17 cellular contexts compared by ENCODE assay signal in the genomic region with DNA sequence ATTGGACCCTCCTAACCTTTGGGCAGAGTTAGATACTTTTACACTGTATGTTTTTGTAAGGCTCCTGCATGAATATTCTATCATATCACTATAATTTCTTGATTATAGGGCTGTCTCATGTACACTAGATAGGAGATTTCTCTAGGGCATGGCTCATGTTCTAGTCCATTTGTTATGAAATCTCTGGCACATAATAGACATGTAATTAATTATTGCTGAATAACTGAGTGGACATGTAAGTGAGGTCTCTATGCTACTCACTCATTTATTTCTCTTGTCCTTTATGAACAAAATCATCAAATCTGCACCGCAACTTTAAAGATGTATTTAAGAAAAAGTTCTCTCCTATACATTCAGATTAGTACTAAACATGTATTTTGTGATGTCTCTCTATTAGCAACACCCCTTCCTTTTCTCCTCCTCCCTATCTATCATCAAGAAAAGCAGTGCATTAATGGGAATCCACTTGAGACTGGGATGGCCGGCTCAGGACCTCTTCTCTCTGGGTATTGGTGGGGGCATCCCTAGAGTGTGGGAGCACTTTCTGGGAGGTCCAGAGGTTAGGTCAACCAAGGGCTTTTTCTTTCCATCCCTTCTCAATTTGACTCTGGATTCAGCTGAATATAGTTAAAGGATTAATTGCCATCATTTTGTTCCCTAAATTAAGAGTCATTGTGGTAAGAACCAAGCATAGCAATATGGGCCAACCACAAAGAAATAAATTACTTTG.
A peak's percentile ranks its signal among the peaks of the same experiment; 100 is the strongest.
DNase-seq lines count a peak whose midpoint lies in the region; ATAC-seq and TF ChIP-seq lines count a peak whose summit lies in the region.
"Had no signal": no experiment of that assay in that cellular context is flagged by ENCODE, and none has a peak within 500 bp of the region (broad histone marks: within the 10 kb centered on the region; RNA-seq: fewer than 3 reads in every experiment).

No MANE protein-coding gene starts in this region.

- WGBS in mesenchymal stem cell = 20% methylated on average over 1 of the region's 2 CpGs
- WGBS in mesendoderm (ENCODE audit: extremely low coverage, insufficient coverage, low lambda C conversion rate) = no CpG with 5 or more reads among the region's 2 CpGs

- H3K9me2 ChIP-seq in Loucy (replicated peaks; ENCODE audit: low read depth, low read length) = no peaks in the 10 kb centered on the region

- no peak overlapping the region for H2BK12ac ChIP-seq in mesenchymal stem cell (ENCODE audit: low read length in 2 of 2)

- H2AFZ ChIP-seq in Loucy (ENCODE audit: low read length) (no peak overlapping the region), mesenchymal stem cell (ENCODE audit: low read depth, low read length) (no peak overlapping the region)

- peak overlapping the region; percentile 95 for H3K27ac ChIP-seq in mesenchymal stem cell (ENCODE audit: low read length, poor library complexity, severe bottlenecking)
- no peak overlapping the region for H3K27ac ChIP-seq in mesendoderm (ENCODE audit: low read depth, low read length)
- H3K27ac ChIP-seq: body of pancreas, testis had no signal

- H3K14ac ChIP-seq in mesenchymal stem cell (ENCODE audit: low read length in 2 of 2) = no peak overlapping the region

- H4K5ac ChIP-seq in mesendoderm (ENCODE audit: low read length) = no peak overlapping the region

- no TSS peak for BruUV-seq in Calu3 (replicated peaks; lab: Mats Ljungman, UMichigan)

- H3K23ac ChIP-seq in mesenchymal stem cell (ENCODE audit: low read length in 2 of 2) (no peak overlapping the region), mesendoderm (ENCODE audit: low read length) (no peak overlapping the region)

- H3K9ac ChIP-seq in Loucy (ENCODE audit: low read depth, low read length, poor library complexity, severe bottlenecking) (no peak overlapping the region), adipocyte (ENCODE audit: low read length) (peak overlapping the region; percentile 64), mesenchymal stem cell (ENCODE audit: low read length) (peak overlapping the region; percentile 81), mesendoderm (ENCODE audit: low read length) (no peak overlapping the region)

- no peak overlapping the region for H3K56ac ChIP-seq in mesendoderm (ENCODE audit: low read length)

- H3K9me3 ChIP-seq in Loucy (ENCODE audit: insufficient read depth, low read depth, low read length) = no peaks in the 10 kb centered on the region
- H3K9me3 ChIP-seq in adipocyte (ENCODE audit: control insufficient read depth, low read length) = peaks cover 2% of the 10 kb centered on the region
- peaks cover 2% of the 10 kb centered on the region for H3K9me3 ChIP-seq in mesenchymal stem cell (ENCODE audit: control insufficient read depth, low read length)
- H3K9me3 ChIP-seq: BE2C, body of pancreas, testis had no signal

- no peaks in the 10 kb centered on the region for H3K27me3 Mint-ChIP-seq in Calu3 (ENCODE audit: unreplicated experiment)

- TF ChIP-seq CTCF in Calu3 (IDR thresholded peaks at IDR 0.05; ENCODE audit: unreplicated experiment) = no peak
- no peak for TF ChIP-seq CTCF in Loucy (conservative IDR thresholded peaks at IDR 0.05; ENCODE audit: low read length)

- H3F3A ChIP-seq in Loucy (ENCODE audit: low read depth) = 0 out of 2 replicates have a peak, but pooled peaks cover 2% of the 10 kb centered on the region

- H3K36me3 ChIP-seq in Loucy (ENCODE audit: insufficient read depth, low read length) (no peaks in the 10 kb centered on the region), adipocyte (ENCODE audit: control insufficient read depth, insufficient read depth, low read length, severe bottlenecking) (no peaks in the 10 kb centered on the region), mesenchymal stem cell (ENCODE audit: control insufficient read depth in 1 of 2, insufficient read depth in 2 of 2, low read depth in 1 of 2, low read length in 2 of 2) (no peaks in the 10 kb centered on the region), mesendoderm (ENCODE audit: control insufficient read depth, insufficient read depth, low read length) (no peaks in the 10 kb centered on the region)
- H3K36me3 ChIP-seq: BE2C had no signal

- H2BK15ac ChIP-seq in mesenchymal stem cell (ENCODE audit: low read depth, poor library complexity, severe bottlenecking) = no peak overlapping the region
- H2BK15ac ChIP-seq in mesendoderm (replicated peaks; ENCODE audit: low read depth) = no peak overlapping the region

- intact Hi-C loops in Calu3 (cut with micrococcal nuclease; ENCODE audit: unreplicated experiment) = no loop called here

- H3K27me3 ChIP-seq in Loucy (ENCODE audit: insufficient read depth, low read length, poor library complexity, severe bottlenecking) (no peaks in the 10 kb centered on the region), adipocyte (replicated peaks; ENCODE audit: control insufficient read depth, insufficient read depth, low read length) (no peaks in the 10 kb centered on the region), mesenchymal stem cell (ENCODE audit: control insufficient read depth in 1 of 2, insufficient read depth in 1 of 2, low read length in 2 of 2) (no peaks in the 10 kb centered on the region), mesendoderm (ENCODE audit: insufficient read depth, low read length, poor library complexity) (no peaks in the 10 kb centered on the region)
- H3K27me3 ChIP-seq: BE2C, body of pancreas, testis had no signal

- H4K8ac ChIP-seq in mesenchymal stem cell (ENCODE audit: low read length) (peak overlapping the region; percentile 50), mesendoderm (ENCODE audit: low read depth, low read length) (no peak overlapping the region)

- no peak for ATAC-seq in HG03439 (IDR thresholded peaks at IDR 0.05; ENCODE audit: unreplicated experiment)
- ATAC-seq: body of pancreas had no signal

- H3K79me2 ChIP-seq in Loucy (ENCODE audit: insufficient read depth, low read length) (no peaks in the 10 kb centered on the region), mesendoderm (ENCODE audit: control insufficient read depth, insufficient read depth, low read length) (no peaks in the 10 kb centered on the region)

- H3K4me3 Mint-ChIP-seq in Calu3 (ENCODE audit: low read depth, unreplicated experiment) = no peak overlapping the region
- H3K4me3 Mint-ChIP-seq: activated CD4-positive, alpha-beta memory T cell treated with anti-CD3 and anti-CD28 coated beads, Interleukin-2, amount 10 ng/mL, durations not matched to agents 7 days and 5 days; nephron had no signal

- H3K79me1 ChIP-seq in mesenchymal stem cell (replicated peaks; ENCODE audit: low read length, poor library complexity, severe bottlenecking) (no peaks in the 10 kb centered on the region), mesendoderm (ENCODE audit: low read length) (no peaks in the 10 kb centered on the region)

- H2AK5ac ChIP-seq in mesenchymal stem cell (ENCODE audit: low read length, severe bottlenecking) (peak overlapping the region; percentile 7), mesendoderm (ENCODE audit: low read length) (no peak overlapping the region)

- H3K4me2 ChIP-seq in Loucy (ENCODE audit: low read depth, low read length, poor library complexity, severe bottlenecking) (peak overlapping the region; percentile 55), mesenchymal stem cell (ENCODE audit: low read length, poor library complexity, severe bottlenecking) (no peak overlapping the region), mesendoderm (ENCODE audit: low read length) (no peak overlapping the region)

- H4K20me1 ChIP-seq in Loucy (ENCODE audit: insufficient read depth, low read length, poor library complexity, severe bottlenecking) = no peaks in the 10 kb centered on the region

- peak overlapping the region; percentile 58 for H2BK120ac ChIP-seq in mesenchymal stem cell (ENCODE audit: low read depth, low read length)
- H2BK120ac ChIP-seq in mesendoderm (ENCODE audit: low read depth, low read length) = no peak overlapping the region

- H3K4me3 ChIP-seq in Loucy (ENCODE audit: low read length, poor library complexity, severe bottlenecking) = no peak overlapping the region
- H3K4me3 ChIP-seq in adipocyte (ENCODE audit: low read length) = peak overlapping the region; percentile 12
- H3K4me3 ChIP-seq in mesenchymal stem cell (ENCODE audit: insufficient read depth in 1 of 2, low read depth in 1 of 2, low read length in 2 of 2) = no peak overlapping the region
- H3K4me3 ChIP-seq in mesendoderm (ENCODE audit: low read length) = no peak overlapping the region
- H3K4me3 ChIP-seq: body of pancreas, testis had no signal

- H3K4ac ChIP-seq in mesenchymal stem cell (ENCODE audit: low read depth in 1 of 2, low read length in 2 of 2) (no peak overlapping the region), mesendoderm (ENCODE audit: low read depth, low read length) (no peak overlapping the region)

- H3K4me1 ChIP-seq in Loucy (ENCODE audit: insufficient read depth, low read length, poor library complexity, severe bottlenecking) = peaks cover 18% of the 10 kb centered on the region
- peaks cover 30% of the 10 kb centered on the region for H3K4me1 ChIP-seq in adipocyte (ENCODE audit: control insufficient read depth, insufficient read depth, low read length)
- H3K4me1 ChIP-seq in mesenchymal stem cell (ENCODE audit: control insufficient read depth, insufficient read depth, low read depth, low read length) = peaks cover 2% of the 10 kb centered on the region
- H3K4me1 ChIP-seq in mesendoderm (ENCODE audit: control insufficient read depth, low read depth, low read length) = no peaks in the 10 kb centered on the region
- H3K4me1 ChIP-seq: BE2C, body of pancreas, testis had no signal

- H2BK5ac ChIP-seq in mesenchymal stem cell (ENCODE audit: low read depth, low read length, poor library complexity, severe bottlenecking) = peak overlapping the region; percentile 80
- H2BK5ac ChIP-seq in mesendoderm (ENCODE audit: low read length) = no peak overlapping the region

- H3K18ac ChIP-seq in mesenchymal stem cell (ENCODE audit: low read depth in 1 of 2, low read length in 2 of 2) = peak overlapping the region in 1 of 2 experiments; percentile 66
- H3K18ac ChIP-seq in mesendoderm (ENCODE audit: low read length) = no peak overlapping the region

- H3K36me3 Mint-ChIP-seq in Calu3 (ENCODE audit: insufficient read depth, unreplicated experiment) = peaks cover 4% of the 10 kb centered on the region

- DNase-seq in Calu3 = no peak
- no peak for DNase-seq in adipocyte (ENCODE audit: low read depth)
- DNase-seq in mesenchymal stem cell = peak; percentile 33
- no peak for DNase-seq in stimulated activated CD8-positive, alpha-beta memory T cell treated with anti-CD3 and anti-CD28 coated beads, Interleukin-4, amount 100 ng/mL, for 48 hours
- no peak for DNase-seq in SHP77 treated with DMSO at 0.1 percent for 48 hours (lab: John Stamatoyannopoulos, UW)
- no peak for DNase-seq in mesendoderm
- DNase-seq: activated CD4-positive, alpha-beta memory T cell treated with anti-CD3 and anti-CD28 coated beads, Interleukin-2, amount 10 ng/mL, durations not matched to agents 7 days and 5 days; activated gamma-delta T cell; BE2C; body of pancreas; DMS153; NCI-H1694 treated with DMSO at 0.1 percent for 48 hours; retina; testis had no signal

- no peak overlapping the region for H4K91ac ChIP-seq in mesenchymal stem cell (ENCODE audit: low read length)

- peaks cover 10% of the 10 kb centered on the region for H3K9me3 Mint-ChIP-seq in Calu3 (ENCODE audit: low read depth, unreplicated experiment)
- H3K9me3 Mint-ChIP-seq: activated CD4-positive, alpha-beta memory T cell treated with anti-CD3 and anti-CD28 coated beads, Interleukin-2, amount 10 ng/mL, durations not matched to agents 7 days and 5 days; nephron had no signal

- CTCF ChIA-PET in Calu3 (lab: Charles Lee) = interaction anchor here (3.6 kb wide), 1 partner anchor 54 kb away, joined by 10 read pairs; no protein-coding TSS in a partner anchor

- peak overlapping the region; percentile 67 for H3K27ac Mint-ChIP-seq in Calu3 (ENCODE audit: unreplicated experiment)
- H3K27ac Mint-ChIP-seq: activated CD4-positive, alpha-beta memory T cell treated with anti-CD3 and anti-CD28 coated beads, Interleukin-2, amount 10 ng/mL, durations not matched to agents 7 days and 5 days; nephron had no signal

- H3K4me1 Mint-ChIP-seq in Calu3 (ENCODE audit: low read depth, unreplicated experiment) = peaks cover 80% of the 10 kb centered on the region
- H3K4me1 Mint-ChIP-seq: nephron had no signal

Comparison
In these comparisons a context has a peak if more than half of its experiments do, and no peak if none do; other contexts are left out.
1. H3K9ac ChIP-seq: peak in adipocyte (single experiment) and mesenchymal stem cell (single experiment); none in Loucy (single experiment) and mesendoderm (single experiment).